In the genomic region with DNA sequence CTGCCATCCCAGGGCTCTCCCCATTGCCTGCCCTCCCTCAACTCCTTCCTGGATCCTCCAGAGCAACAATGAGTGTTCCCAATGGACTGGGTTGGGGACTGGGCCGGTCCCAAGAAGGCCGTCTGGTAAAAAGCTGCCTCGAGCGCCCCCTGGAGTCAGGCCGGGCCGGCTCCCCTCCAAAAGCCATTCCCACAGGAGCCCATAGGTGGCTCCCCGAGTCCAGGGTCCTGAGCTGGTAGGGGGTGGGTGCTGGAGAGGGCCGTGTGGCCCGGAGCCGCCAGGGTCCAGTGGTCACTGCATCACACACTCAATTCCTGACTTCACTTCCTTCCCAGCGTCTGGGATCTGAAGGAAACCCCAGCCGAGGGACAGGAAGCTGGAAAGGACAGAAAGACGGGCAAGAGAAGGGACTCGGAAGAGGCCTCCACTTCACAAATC, we compare ENCODE assay signal across 1 cellular context.
TF ChIP-seq lines count a peak whose summit lies in the region.

No MANE protein-coding gene starts in this region.

TF ChIP-seq in HEK293, 187 proteins besides CTCF, POLR2A, EP300 and RAD21 (continued from another document):
- TF ChIP-seq, protein P1, sequence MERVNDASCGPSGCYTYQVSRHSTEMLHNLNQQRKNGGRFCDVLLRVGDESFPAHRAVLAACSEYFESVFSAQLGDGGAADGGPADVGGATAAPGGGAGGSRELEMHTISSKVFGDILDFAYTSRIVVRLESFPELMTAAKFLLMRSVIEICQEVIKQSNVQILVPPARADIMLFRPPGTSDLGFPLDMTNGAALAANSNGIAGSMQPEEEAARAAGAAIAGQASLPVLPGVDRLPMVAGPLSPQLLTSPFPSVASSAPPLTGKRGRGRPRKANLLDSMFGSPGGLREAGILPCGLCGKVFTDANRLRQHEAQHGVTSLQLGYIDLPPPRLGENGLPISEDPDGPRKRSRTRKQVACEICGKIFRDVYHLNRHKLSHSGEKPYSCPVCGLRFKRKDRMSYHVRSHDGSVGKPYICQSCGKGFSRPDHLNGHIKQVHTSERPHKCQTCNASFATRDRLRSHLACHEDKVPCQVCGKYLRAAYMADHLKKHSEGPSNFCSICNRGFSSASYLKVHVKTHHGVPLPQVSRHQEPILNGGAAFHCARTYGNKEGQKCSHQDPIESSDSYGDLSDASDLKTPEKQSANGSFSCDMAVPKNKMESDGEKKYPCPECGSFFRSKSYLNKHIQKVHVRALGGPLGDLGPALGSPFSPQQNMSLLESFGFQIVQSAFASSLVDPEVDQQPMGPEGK (tag by site-specific recombination; IDR thresholded peaks at IDR 0.05) = peak; percentile 15; the same call in 1 of the 2 replicates
- TF ChIP-seq HOXA7 (CRISPR knock-in tag; IDR thresholded peaks at IDR 0.05; ENCODE audit: borderline replicate concordance) (no peak), KLF9 (tag by site-specific recombination; IDR thresholded peaks at IDR 0.05; ENCODE audit: low read depth) (no peak), ZNF354C (tag by site-specific recombination; IDR thresholded peaks at IDR 0.05; ENCODE audit: borderline replicate concordance, low read depth) (no peak), ZNF514 (tag by site-specific recombination; IDR thresholded peaks at IDR 0.05) (no peak), ZNF596 (tag by site-specific recombination; IDR thresholded peaks at IDR 0.05) (no peak), ZNF585B (tag by site-specific recombination; IDR thresholded peaks at IDR 0.05) (no peak), SCRT1 (tag by site-specific recombination; IDR thresholded peaks at IDR 0.05; ENCODE audit: borderline replicate concordance) (no peak), ZNF157 (tag by site-specific recombination; IDR thresholded peaks at IDR 0.05) (no peak), EGR2 (tag by site-specific recombination; IDR thresholded peaks at IDR 0.05; ENCODE audit: low read depth) (no peak), IKZF3 (tag by site-specific recombination; IDR thresholded peaks at IDR 0.05) (0 out of 2 replicates have a peak, but pooled peaks have one; percentile 22), ZNF423 (tag by site-specific recombination; IDR thresholded peaks at IDR 0.05) (peak; percentile 92), SETDB1 (IDR thresholded peaks at IDR 0.05; ENCODE audit: insufficient read length, low read length) (no peak), ZNF202 (tag by site-specific recombination; IDR thresholded peaks at IDR 0.05; ENCODE audit: borderline replicate concordance) (no peak), ZNF19 (tag by site-specific recombination; IDR thresholded peaks at IDR 0.05; ENCODE audit: low read depth) (no peak), ZNF138 (tag by site-specific recombination; IDR thresholded peaks at IDR 0.05; ENCODE audit: borderline replicate concordance) (no peak), ZNF394 (tag by site-specific recombination; IDR thresholded peaks at IDR 0.05; ENCODE audit: borderline replicate concordance) (no peak), ZNF16 (tag by site-specific recombination; IDR thresholded peaks at IDR 0.05; ENCODE audit: low read depth) (no peak), ZNF530 (tag by site-specific recombination; IDR thresholded peaks at IDR 0.05; ENCODE audit: low read depth) (no peak), ZNF274 (IDR thresholded peaks at IDR 0.05; ENCODE audit: low read length) (no peak), ZNF274 (tag by site-specific recombination; IDR thresholded peaks at IDR 0.05; ENCODE audit: borderline replicate concordance) (no peak), ZNF426 (tag by site-specific recombination; IDR thresholded peaks at IDR 0.05) (no peak), ZNF391 (tag by site-specific recombination; IDR thresholded peaks at IDR 0.05; ENCODE audit: borderline replicate concordance, low read depth) (no peak), ZNF26 (tag by site-specific recombination; IDR thresholded peaks at IDR 0.05) (no peak), HOXC10 (CRISPR knock-in tag; IDR thresholded peaks at IDR 0.05) (no peak), ZNF654 (tag by site-specific recombination; IDR thresholded peaks at IDR 0.05; ENCODE audit: low read depth) (peak; percentile 71), ZNF302 (tag by site-specific recombination; IDR thresholded peaks at IDR 0.05; ENCODE audit: low read depth) (no peak), ZNF184 (tag by site-specific recombination; IDR thresholded peaks at IDR 0.05) (no peak), ZNF747 (tag by site-specific recombination; IDR thresholded peaks at IDR 0.05) (no peak), KLF17 (tag by site-specific recombination; IDR thresholded peaks at IDR 0.05) (peak; percentile 49; the same call in 1 of the 2 replicates), MYNN (tag by site-specific recombination; IDR thresholded peaks at IDR 0.05; ENCODE audit: borderline replicate concordance) (no peak), GLIS2 (tag by site-specific recombination; IDR thresholded peaks at IDR 0.05) (peak; percentile 36), ATF2 (tag by site-specific recombination; IDR thresholded peaks at IDR 0.05; ENCODE audit: low read depth) (no peak), GLIS1 (tag by site-specific recombination; IDR thresholded peaks at IDR 0.05) (peak; percentile 6; the same call in 1 of the 2 replicates), ZSCAN4 (tag by site-specific recombination; IDR thresholded peaks at IDR 0.05) (no peak)
- TF ChIP-seq, protein P2, sequence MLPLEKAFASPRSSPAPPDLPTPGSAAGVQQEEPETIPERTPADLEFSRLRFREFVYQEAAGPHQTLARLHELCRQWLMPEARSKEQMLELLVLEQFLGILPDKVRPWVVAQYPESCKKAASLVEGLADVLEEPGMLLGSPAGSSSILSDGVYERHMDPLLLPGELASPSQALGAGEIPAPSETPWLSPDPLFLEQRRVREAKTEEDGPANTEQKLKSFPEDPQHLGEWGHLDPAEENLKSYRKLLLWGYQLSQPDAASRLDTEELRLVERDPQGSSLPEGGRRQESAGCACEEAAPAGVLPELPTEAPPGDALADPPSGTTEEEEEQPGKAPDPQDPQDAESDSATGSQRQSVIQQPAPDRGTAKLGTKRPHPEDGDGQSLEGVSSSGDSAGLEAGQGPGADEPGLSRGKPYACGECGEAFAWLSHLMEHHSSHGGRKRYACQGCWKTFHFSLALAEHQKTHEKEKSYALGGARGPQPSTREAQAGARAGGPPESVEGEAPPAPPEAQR (tag by site-specific recombination; IDR thresholded peaks at IDR 0.05) = no peak
- TF ChIP-seq, protein P3, sequence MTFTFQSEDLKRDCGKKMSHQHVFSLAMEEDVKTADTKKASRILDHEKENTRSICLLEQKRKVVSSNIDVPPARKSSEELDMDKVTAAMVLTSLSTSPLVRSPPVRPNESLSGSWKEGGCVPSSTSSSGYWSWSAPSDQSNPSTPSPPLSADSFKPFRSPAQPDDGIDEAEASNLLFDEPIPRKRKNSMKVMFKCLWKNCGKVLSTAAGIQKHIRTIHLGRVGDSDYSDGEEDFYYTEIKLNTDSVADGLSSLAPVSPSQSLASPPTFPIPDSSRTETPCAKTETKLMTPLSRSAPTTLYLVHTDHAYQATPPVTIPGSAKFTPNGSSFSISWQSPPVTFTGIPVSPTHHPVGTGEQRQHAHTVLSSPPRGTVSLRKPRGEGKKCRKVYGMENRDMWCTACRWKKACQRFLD (tag by site-specific recombination; IDR thresholded peaks at IDR 0.05) = no peak
- TF ChIP-seq, protein P4, sequence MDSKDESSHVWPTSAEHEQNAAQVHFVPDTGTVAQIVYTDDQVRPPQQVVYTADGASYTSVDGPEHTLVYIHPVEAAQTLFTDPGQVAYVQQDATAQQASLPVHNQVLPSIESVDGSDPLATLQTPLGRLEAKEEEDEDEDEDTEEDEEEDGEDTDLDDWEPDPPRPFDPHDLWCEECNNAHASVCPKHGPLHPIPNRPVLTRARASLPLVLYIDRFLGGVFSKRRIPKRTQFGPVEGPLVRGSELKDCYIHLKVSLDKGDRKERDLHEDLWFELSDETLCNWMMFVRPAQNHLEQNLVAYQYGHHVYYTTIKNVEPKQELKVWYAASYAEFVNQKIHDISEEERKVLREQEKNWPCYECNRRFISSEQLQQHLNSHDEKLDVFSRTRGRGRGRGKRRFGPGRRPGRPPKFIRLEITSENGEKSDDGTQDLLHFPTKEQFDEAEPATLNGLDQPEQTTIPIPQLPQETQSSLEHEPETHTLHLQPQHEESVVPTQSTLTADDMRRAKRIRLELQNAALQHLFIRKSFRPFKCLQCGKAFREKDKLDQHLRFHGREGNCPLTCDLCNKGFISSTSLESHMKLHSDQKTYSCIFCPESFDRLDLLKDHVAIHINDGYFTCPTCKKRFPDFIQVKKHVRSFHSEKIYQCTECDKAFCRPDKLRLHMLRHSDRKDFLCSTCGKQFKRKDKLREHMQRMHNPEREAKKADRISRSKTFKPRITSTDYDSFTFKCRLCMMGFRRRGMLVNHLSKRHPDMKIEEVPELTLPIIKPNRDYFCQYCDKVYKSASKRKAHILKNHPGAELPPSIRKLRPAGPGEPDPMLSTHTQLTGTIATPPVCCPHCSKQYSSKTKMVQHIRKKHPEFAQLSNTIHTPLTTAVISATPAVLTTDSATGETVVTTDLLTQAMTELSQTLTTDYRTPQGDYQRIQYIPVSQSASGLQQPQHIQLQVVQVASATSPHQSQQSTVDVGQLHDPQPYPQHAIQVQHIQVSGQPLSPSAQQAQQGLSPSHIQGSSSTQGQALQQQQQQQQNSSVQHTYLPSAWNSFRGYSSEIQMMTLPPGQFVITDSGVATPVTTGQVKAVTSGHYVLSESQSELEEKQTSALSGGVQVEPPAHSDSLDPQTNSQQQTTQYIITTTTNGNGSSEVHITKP (tag by site-specific recombination; IDR thresholded peaks at IDR 0.05) = no peak
- TF ChIP-seq, protein P5, sequence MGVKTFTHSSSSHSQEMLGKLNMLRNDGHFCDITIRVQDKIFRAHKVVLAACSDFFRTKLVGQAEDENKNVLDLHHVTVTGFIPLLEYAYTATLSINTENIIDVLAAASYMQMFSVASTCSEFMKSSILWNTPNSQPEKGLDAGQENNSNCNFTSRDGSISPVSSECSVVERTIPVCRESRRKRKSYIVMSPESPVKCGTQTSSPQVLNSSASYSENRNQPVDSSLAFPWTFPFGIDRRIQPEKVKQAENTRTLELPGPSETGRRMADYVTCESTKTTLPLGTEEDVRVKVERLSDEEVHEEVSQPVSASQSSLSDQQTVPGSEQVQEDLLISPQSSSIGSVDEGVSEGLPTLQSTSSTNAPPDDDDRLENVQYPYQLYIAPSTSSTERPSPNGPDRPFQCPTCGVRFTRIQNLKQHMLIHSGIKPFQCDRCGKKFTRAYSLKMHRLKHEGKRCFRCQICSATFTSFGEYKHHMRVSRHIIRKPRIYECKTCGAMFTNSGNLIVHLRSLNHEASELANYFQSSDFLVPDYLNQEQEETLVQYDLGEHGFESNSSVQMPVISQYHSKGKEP (tag by site-specific recombination; IDR thresholded peaks at IDR 0.05) = no peak
- TF ChIP-seq, protein P6, sequence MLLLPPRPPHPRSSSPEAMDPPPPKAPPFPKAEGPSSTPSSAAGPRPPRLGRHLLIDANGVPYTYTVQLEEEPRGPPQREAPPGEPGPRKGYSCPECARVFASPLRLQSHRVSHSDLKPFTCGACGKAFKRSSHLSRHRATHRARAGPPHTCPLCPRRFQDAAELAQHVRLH (tag by site-specific recombination; IDR thresholded peaks at IDR 0.05) = no peak
- TF ChIP-seq, protein P7, sequence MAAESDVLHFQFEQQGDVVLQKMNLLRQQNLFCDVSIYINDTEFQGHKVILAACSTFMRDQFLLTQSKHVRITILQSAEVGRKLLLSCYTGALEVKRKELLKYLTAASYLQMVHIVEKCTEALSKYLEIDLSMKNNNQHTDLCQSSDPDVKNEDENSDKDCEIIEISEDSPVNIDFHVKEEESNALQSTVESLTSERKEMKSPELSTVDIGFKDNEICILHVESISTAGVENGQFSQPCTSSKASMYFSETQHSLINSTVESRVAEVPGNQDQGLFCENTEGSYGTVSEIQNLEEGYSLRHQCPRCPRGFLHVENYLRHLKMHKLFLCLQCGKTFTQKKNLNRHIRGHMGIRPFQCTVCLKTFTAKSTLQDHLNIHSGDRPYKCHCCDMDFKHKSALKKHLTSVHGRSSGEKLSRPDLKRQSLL (tag by site-specific recombination; IDR thresholded peaks at IDR 0.05) = no peak
TF ChIP-seq in HEK293: peak in this region for 9.
